In genomic region chr16:57486858-57487834, GRCh38 we compare ENCODE assay signal across 8 cellular contexts. TPM values are rescaled to one million over a fixed set of nuclear protein-coding genes. Genes with fewer than 3 reads are reported as not detected.
DNase-seq lines count a peak whose midpoint lies in the region; ATAC-seq and TF ChIP-seq lines count a peak whose summit lies in the region.

No MANE protein-coding gene starts in this region.

- H3K4me3 ChIP-seq in Loucy (ENCODE audit: low read length, poor library complexity, severe bottlenecking) (peak overlapping the region; percentile 90), dorsolateral prefrontal cortex (peak overlapping the region in 56 of 59 donors; percentile 18 to 84 (median 70))

- peaks cover 8% of the 10 kb centered on the region; the same call in 1 of the 2 replicates for H3K79me2 ChIP-seq in Loucy (ENCODE audit: insufficient read depth, low read length)

- H3F3A ChIP-seq in Loucy (ENCODE audit: low read depth) = no peaks in the 10 kb centered on the region

- H3K36me3 ChIP-seq in Loucy (ENCODE audit: insufficient read depth, low read length) = no peaks in the 10 kb centered on the region

- TF ChIP-seq CTCF in CD4-positive, alpha-beta T cell (IDR thresholded peaks at IDR 0.05) = no peak
- no peak for TF ChIP-seq CTCF in Loucy (conservative IDR thresholded peaks at IDR 0.05; ENCODE audit: low read length)
- no peak for TF ChIP-seq CTCF in dorsolateral prefrontal cortex (IDR thresholded peaks at IDR 0.05 in 54 of 56, conservative IDR thresholded peaks at IDR 0.05 in 2 of 56; ENCODE audit: low read depth in 1 of 56, partially characterized antibody in 56 of 56)
- no peak for TF ChIP-seq CTCF in osteocyte (IDR thresholded peaks at IDR 0.05)

- no peaks in the 10 kb centered on the region for H3K9me2 ChIP-seq in Loucy (replicated peaks; ENCODE audit: low read depth, low read length)

- no peaks in the 10 kb centered on the region for H4K20me1 ChIP-seq in Loucy (ENCODE audit: insufficient read depth, low read length, poor library complexity, severe bottlenecking)

- peak overlapping the region; percentile 68 for H3K4me2 ChIP-seq in Loucy (ENCODE audit: low read depth, low read length, poor library complexity, severe bottlenecking)

- CTCF ChIA-PET in CD4-positive, alpha-beta T cell (lab: Charles Lee) = interaction anchor here (0.9 to 4.3 kb wide), 3 partner anchors 24 to 50 kb away, joined by 4 to 22 read pairs (median 8); partner anchors contain the start of genes CCDC102A and POLR2C

- no peak for ATAC-seq in CD4-positive, alpha-beta T cell (ENCODE audit: poor library complexity)
- ATAC-seq in HG02678 (IDR thresholded peaks at IDR 0.05; ENCODE audit: unreplicated experiment) (no peak), HG02970 (IDR thresholded peaks at IDR 0.05; ENCODE audit: low FRiP score, unreplicated experiment) (no peak)

- H3K36me3 Mint-ChIP-seq in CD4-positive, alpha-beta T cell (ENCODE audit: low read depth) = no peaks in the 10 kb centered on the region
- H3K36me3 Mint-ChIP-seq in osteocyte (ENCODE audit: unreplicated experiment) = no peaks in the 10 kb centered on the region

- no peaks in the 10 kb centered on the region for H3K9me3 Mint-ChIP-seq in CD4-positive, alpha-beta T cell
- H3K9me3 Mint-ChIP-seq in osteocyte (ENCODE audit: unreplicated experiment) = no peaks in the 10 kb centered on the region

- POLR2A ChIA-PET in CD4-positive, alpha-beta T cell (lab: Charles Lee) = interaction anchor here (1.2 to 6.4 kb wide), 8 partner anchors 14 to 188 kb away, joined by 3 to 49 read pairs (median 4); partner anchors contain the start of genes CCDC102A and POLR2C

- no peak for DNase-seq in CD4-positive, alpha-beta T cell
- peak in 3 of 10 donors; percentile 17 to 31 (median 29) for DNase-seq in dorsolateral prefrontal cortex
- DNase-seq in osteocyte (ENCODE audit: extremely low spot score, unreplicated experiment) = no peak
- DNase-seq in stimulated activated CD4-positive, alpha-beta T cell treated with anti-CD3 and anti-CD28 coated beads, Interleukin-1b, Interleukin-23, amount 100 ng/mL, for 48 hours = no peak
- no peak for DNase-seq in hippocampal formation (lab: John Stamatoyannopoulos, UW)

- no peaks in the 10 kb centered on the region for H3K27me3 ChIP-seq in CD4-positive, alpha-beta T cell (ENCODE audit: control insufficient read depth, insufficient read depth, low read length)
- H3K27me3 ChIP-seq in Loucy (ENCODE audit: insufficient read depth, low read length, poor library complexity, severe bottlenecking) = no peaks in the 10 kb centered on the region
- H3K27me3 ChIP-seq in dorsolateral prefrontal cortex = no peaks in the 10 kb centered on the region

- no peaks in the 10 kb centered on the region for H3K9me3 ChIP-seq in CD4-positive, alpha-beta T cell (ENCODE audit: control insufficient read depth, low read length)
- no peaks in the 10 kb centered on the region for H3K9me3 ChIP-seq in Loucy (ENCODE audit: insufficient read depth, low read depth, low read length)

- peaks cover 26% of the 10 kb centered on the region for H3K4me1 ChIP-seq in Loucy (ENCODE audit: insufficient read depth, low read length, poor library complexity, severe bottlenecking)

- no peak overlapping the region for H3K27ac Mint-ChIP-seq in CD4-positive, alpha-beta T cell
- H3K27ac Mint-ChIP-seq in osteocyte (ENCODE audit: unreplicated experiment) = no peak overlapping the region

- no peaks in the 10 kb centered on the region for H3K27me3 Mint-ChIP-seq in CD4-positive, alpha-beta T cell
- peaks cover 18% of the 10 kb centered on the region for H3K27me3 Mint-ChIP-seq in osteocyte (ENCODE audit: unreplicated experiment)

- H3K9ac ChIP-seq in Loucy (ENCODE audit: low read depth, low read length, poor library complexity, severe bottlenecking) = peak overlapping the region; percentile 29

- no peak overlapping the region for H3K27ac ChIP-seq in CD4-positive, alpha-beta T cell (ENCODE audit: low read depth, low read length)
- peak overlapping the region in 29 of 59 donors; percentile 1 to 74 (median 44) for H3K27ac ChIP-seq in dorsolateral prefrontal cortex

- intact Hi-C loops in CD4-positive, alpha-beta T cell (cut with DNase I, micrococcal nuclease) = loop anchor here (1.0 kb wide), 3 partner anchors 25 to 50 kb away; partner anchors contain the start of genes CCDC102A (in 1 of the 2) and POLR2C (in 1 of the 2)
- intact Hi-C loops in dorsolateral prefrontal cortex (cut with DNase I) = no loop called here

- H2AFZ ChIP-seq in Loucy (ENCODE audit: low read length) = peak overlapping the region; percentile 92

- H3K4me1 Mint-ChIP-seq in CD4-positive, alpha-beta T cell (ENCODE audit: low read depth) = peaks cover 34% of the 10 kb centered on the region
- peaks cover 18% of the 10 kb centered on the region for H3K4me1 Mint-ChIP-seq in osteocyte (ENCODE audit: unreplicated experiment)

- peak overlapping the region; percentile 81 for H3K4me3 Mint-ChIP-seq in CD4-positive, alpha-beta T cell
- peak overlapping the region; percentile 69 for H3K4me3 Mint-ChIP-seq in osteocyte (ENCODE audit: unreplicated experiment)

RNA-seq across cellular contexts. Expression of gene DOK4, which starts 0.9 kb away (rescaled TPM):
- total RNA-seq in CD4-positive, alpha-beta T cell = 1 to 10 TPM; 2.4 to 2.9 TPM
- total RNA-seq in dorsolateral prefrontal cortex (10 to 100 TPM in 115 of 120 experiments, 1 to 10 TPM in 5; 7.1 to 30.2 (median 17.6) TPM), osteocyte (22.5 and 24.4 TPM in 2 replicates)

RNA-seq across cellular contexts. Expression of gene POLR2C, which starts 24.7 kb away (rescaled TPM):
- 100 to 1,000 TPM; 124 to 125 TPM for total RNA-seq in CD4-positive, alpha-beta T cell
- total RNA-seq in dorsolateral prefrontal cortex (10 to 100 TPM; 47.5 to 83.3 (median 64.4) TPM), osteocyte (46.8 and 47.8 TPM in 2 replicates)

RNA-seq across cellular contexts. Expression of gene COQ9, which starts 39.9 kb away (rescaled TPM):
- 1 to 10 TPM; 7.0 to 7.6 TPM for total RNA-seq in CD4-positive, alpha-beta T cell
- 100 to 1,000 TPM in 1 of 120 experiments, 10 to 100 TPM in 119; 49.2 to 112 (median 71.8) TPM for total RNA-seq in dorsolateral prefrontal cortex
- total RNA-seq in osteocyte = 37.8 and 50.1 TPM in 2 replicates

RNA-seq across cellular contexts. Expression of gene CIAPIN1, which starts 40.0 kb away (rescaled TPM):
- total RNA-seq in CD4-positive, alpha-beta T cell = 10 to 100 TPM; 27.8 to 28.0 TPM
- total RNA-seq in dorsolateral prefrontal cortex (10 to 100 TPM; 30.2 to 91.1 (median 63.7) TPM), osteocyte (52.2 and 57.1 TPM in 2 replicates)

RNA-seq across cellular contexts. Expression of gene CCDC102A, which starts 49.2 kb away (rescaled TPM):
- 1 to 10 TPM; 2.0 TPM for total RNA-seq in CD4-positive, alpha-beta T cell
- total RNA-seq in dorsolateral prefrontal cortex = 1 to 10 TPM in 105 of 120 experiments, under 1 TPM in 15; 0.24 to 5.5 (median 1.8) TPM
- total RNA-seq in osteocyte = 17.2 and 18.8 TPM in 2 replicates

Comparison
In these comparisons a context has a peak if more than half of its experiments do, and no peak if none do; other contexts are left out.
1. intact Hi-C loops: an anchor here in CD4-positive, alpha-beta T cell (1.0 kb wide); none called in dorsolateral prefrontal cortex.